Comparison of ENCODE assay signal across 22 cellular contexts in the genomic region with DNA sequence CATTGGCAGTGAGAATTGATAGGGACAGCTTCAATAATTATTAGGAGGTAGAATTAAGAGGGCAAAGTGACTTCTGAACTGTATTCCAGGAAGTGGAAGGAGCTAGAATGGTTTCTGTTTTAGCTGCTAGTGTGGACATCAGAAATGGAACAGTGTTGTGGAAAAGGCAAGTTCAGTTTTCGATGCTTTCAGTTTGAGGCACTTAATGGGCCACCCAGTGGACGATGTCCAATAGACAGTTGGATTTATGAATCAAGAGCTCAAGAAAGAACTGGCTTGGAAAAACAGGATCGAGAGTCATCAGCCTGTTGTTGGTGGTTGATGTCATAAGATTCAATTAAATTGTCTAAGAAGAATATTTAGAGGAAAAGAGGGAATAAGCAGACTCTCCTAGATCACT.
A peak's percentile ranks its signal among the peaks of the same experiment; 100 is the strongest.
DNase-seq lines count a peak whose midpoint lies in the region; ATAC-seq, FAIRE-seq and TF ChIP-seq lines count a peak whose summit lies in the region.
"Had no signal": no experiment of that assay in that cellular context is flagged by ENCODE, and none has a peak within 500 bp of the region (broad histone marks: within the 10 kb centered on the region; RNA-seq: fewer than 3 reads in every experiment).

No MANE protein-coding gene starts in this region.

- peaks cover 5 to 22% (median 11%) of the 10 kb centered on the region in 4 donors for H3K4me1 Mint-ChIP-seq in CD4-positive, CD25-positive, alpha-beta regulatory T cell
- peaks cover 31 to 32% (median 31%) of the 10 kb centered on the region in 3 donors for H3K4me1 Mint-ChIP-seq in T-cell
- H3K4me1 Mint-ChIP-seq in activated CD8-positive, alpha-beta memory T cell treated with anti-CD3 and anti-CD28 coated beads, Interleukin-2, amount 10 ng/mL, durations not matched to agents 7 days and 5 days, result peaks cover 3% of the 10 kb centered on the region

- no peak for ATAC-seq in CD4-positive, CD25-positive, alpha-beta regulatory T cell (ENCODE audit: low read depth in 2 of 2)
- ATAC-seq in T-cell (replicated peaks in 1 of 4) (no peak), left lobe of liver (peak; percentile 53), GM19395 (IDR thresholded peaks at IDR 0.05; ENCODE audit: unreplicated experiment) (no peak)
- ATAC-seq in activated CD8-positive, alpha-beta memory T cell treated with anti-CD3 and anti-CD28 coated beads, Interleukin-2, amount 10 ng/mL, durations not matched to agents 7 days and 5 days, result no peak
- ATAC-seq: Panc1 had no signal

- peak; percentile 30 for FAIRE-seq in GM12892 (lab: Jason Lieb, UNC)
- FAIRE-seq: G401.6, GM18507, H54 had no signal

- no peaks in the 10 kb centered on the region for H3K27me3 ChIP-seq in CD4-positive, CD25-positive, alpha-beta regulatory T cell (ENCODE audit: control insufficient read depth, insufficient read depth, low read length)
- H3K27me3 ChIP-seq: MG63 had no signal

- H3K4me3 ChIP-seq in CD4-positive, CD25-positive, alpha-beta regulatory T cell (ENCODE audit: low read depth, low read length), result no peak overlapping the region
- H3K4me3 ChIP-seq: MG63 had no signal

- no peak for DNase-seq in CD4-positive, CD25-positive, alpha-beta regulatory T cell
- DNase-seq in GM12892 (ENCODE audit: insufficient read length), result no peak
- no peak for DNase-seq in T-cell
- DNase-seq in left lobe of liver (ENCODE audit: low spot score), result no peak
- DNase-seq in NCI-H524 treated with DMSO at 0.1 percent for 48 hours (lab: John Stamatoyannopoulos, UW), result no peak
- no peak for DNase-seq in activated CD8-positive, alpha-beta memory T cell treated with anti-CD3 and anti-CD28 coated beads, Interleukin-2, amount 10 ng/mL, durations not matched to agents 7 days and 5 days
- DNase-seq: Caco-2; CD4-positive, alpha-beta T cell; Kasumi-1; MG63; NCI-H1048; NCI-H1436; NCI-H187 treated with DMSO at 0.1 percent for 48 hours; NCI-H2107; NCI-H2227 treated with DMSO at 0.1 percent for 48 hours; NCI-H510A; NCI-H748 treated with DMSO at 0.1 percent for 48 hours had no signal

- H3K27ac ChIP-seq in CD4-positive, CD25-positive, alpha-beta regulatory T cell (ENCODE audit: insufficient read depth, low read length, poor library complexity, severe bottlenecking), result no peak overlapping the region

- H3K9me3 ChIP-seq in CD4-positive, CD25-positive, alpha-beta regulatory T cell (ENCODE audit: control insufficient read depth in 2 of 2, low read length in 2 of 2), result no peaks in the 10 kb centered on the region
- H3K9me3 ChIP-seq: Caco-2, MG63 had no signal

- POLR2A ChIA-PET in T-cell (lab: Charles Lee), result no interaction called here

- TF ChIP-seq POLR2A in GM12892 (IDR thresholded peaks at IDR 0.05; ENCODE audit: low read depth, low read length), result no peak

- peak overlapping the region in 2 of 3 donors; percentile 20 to 64 for H3K27ac Mint-ChIP-seq in CD4-positive, CD25-positive, alpha-beta regulatory T cell
- H3K27ac Mint-ChIP-seq in T-cell, result peak overlapping the region; percentile 24
- H3K27ac Mint-ChIP-seq in activated CD8-positive, alpha-beta memory T cell treated with anti-CD3 and anti-CD28 coated beads, Interleukin-2, amount 10 ng/mL, durations not matched to agents 7 days and 5 days, result no peak overlapping the region
- H3K27ac Mint-ChIP-seq: CD4-positive, alpha-beta T cell had no signal

- no peak overlapping the region for H3K4me3 Mint-ChIP-seq in CD4-positive, CD25-positive, alpha-beta regulatory T cell
- H3K4me3 Mint-ChIP-seq in T-cell, result no peak overlapping the region
- no peak overlapping the region for H3K4me3 Mint-ChIP-seq in activated CD8-positive, alpha-beta memory T cell treated with anti-CD3 and anti-CD28 coated beads, Interleukin-2, amount 10 ng/mL, durations not matched to agents 7 days and 5 days
- H3K4me3 Mint-ChIP-seq: CD4-positive, alpha-beta T cell had no signal

- H3K4me1 ChIP-seq in CD4-positive, CD25-positive, alpha-beta regulatory T cell (ENCODE audit: control insufficient read depth, insufficient read depth, low read length, poor library complexity, severe bottlenecking), result peaks cover 10% of the 10 kb centered on the region

- H3K36me3 ChIP-seq in CD4-positive, CD25-positive, alpha-beta regulatory T cell (ENCODE audit: control insufficient read depth, insufficient read depth, low read length), result no peaks in the 10 kb centered on the region
- H3K36me3 ChIP-seq: MG63 had no signal

- peaks cover 4% of the 10 kb centered on the region for H3K27me3 Mint-ChIP-seq in CD4-positive, CD25-positive, alpha-beta regulatory T cell
- no peaks in the 10 kb centered on the region for H3K27me3 Mint-ChIP-seq in T-cell
- no peaks in the 10 kb centered on the region for H3K27me3 Mint-ChIP-seq in activated CD8-positive, alpha-beta memory T cell treated with anti-CD3 and anti-CD28 coated beads, Interleukin-2, amount 10 ng/mL, durations not matched to agents 7 days and 5 days
- H3K27me3 Mint-ChIP-seq: CD4-positive, alpha-beta T cell had no signal

- H3K9me3 Mint-ChIP-seq in CD4-positive, CD25-positive, alpha-beta regulatory T cell, result peaks cover 0 to 3% (median 0%) of the 10 kb centered on the region in 7 donors
- no peaks in the 10 kb centered on the region for H3K9me3 Mint-ChIP-seq in T-cell
- no peaks in the 10 kb centered on the region for H3K9me3 Mint-ChIP-seq in activated CD8-positive, alpha-beta memory T cell treated with anti-CD3 and anti-CD28 coated beads, Interleukin-2, amount 10 ng/mL, durations not matched to agents 7 days and 5 days (ENCODE audit: low read depth)
- H3K9me3 Mint-ChIP-seq: CD4-positive, alpha-beta T cell had no signal

- CTCF ChIA-PET in T-cell (lab: Charles Lee), result no interaction called here
- CTCF ChIA-PET in activated CD8-positive, alpha-beta memory T cell treated with anti-CD3 and anti-CD28 coated beads, Interleukin-2, amount 10 ng/mL, durations not matched to agents 7 days and 5 days (lab: Charles Lee), result interaction anchor here (1.3 kb wide), 1 partner anchor 17 kb away, joined by 3 read pairs; no protein-coding TSS in a partner anchor

- no peaks in the 10 kb centered on the region for H3K36me3 Mint-ChIP-seq in CD4-positive, CD25-positive, alpha-beta regulatory T cell
- no peaks in the 10 kb centered on the region for H3K36me3 Mint-ChIP-seq in T-cell
- no peaks in the 10 kb centered on the region for H3K36me3 Mint-ChIP-seq in activated CD8-positive, alpha-beta memory T cell treated with anti-CD3 and anti-CD28 coated beads, Interleukin-2, amount 10 ng/mL, durations not matched to agents 7 days and 5 days
